21 cellular contexts compared by ENCODE assay signal in the genomic region with DNA sequence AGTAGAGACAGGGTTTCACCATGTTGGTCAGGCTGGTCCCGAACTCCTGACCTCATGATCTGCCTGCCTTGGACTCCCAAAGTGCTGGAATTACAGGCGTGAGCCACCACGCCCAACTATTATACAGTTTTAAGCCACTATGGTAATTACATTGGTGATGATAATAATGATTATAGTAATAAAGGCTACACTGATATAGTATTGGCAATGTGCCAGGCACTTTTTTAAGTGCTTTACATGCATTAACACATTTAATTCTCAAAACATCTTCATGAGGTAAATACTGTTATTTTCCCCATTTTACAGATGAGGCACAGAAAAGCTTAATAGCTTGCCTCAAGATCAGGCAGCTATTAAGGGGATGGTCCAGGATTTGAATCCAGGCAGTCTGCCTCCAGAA.
"Had no signal": no experiment of that assay in that cellular context is flagged by ENCODE, and none has a peak within 500 bp of the region (broad histone marks: within the 10 kb centered on the region; RNA-seq: fewer than 3 reads in every experiment).

No MANE protein-coding gene starts in this region.

- H3K27ac Mint-ChIP-seq: effector memory CD8-positive, alpha-beta T cell; naive thymus-derived CD4-positive, alpha-beta T cell; nephron; neural progenitor cell had no signal

- H3K4me3 Mint-ChIP-seq: effector memory CD8-positive, alpha-beta T cell; naive thymus-derived CD4-positive, alpha-beta T cell; nephron; neural progenitor cell had no signal

- H3K4me1 Mint-ChIP-seq: naive thymus-derived CD4-positive, alpha-beta T cell; nephron; neural progenitor cell had no signal

- H3K27me3 Mint-ChIP-seq: effector memory CD8-positive, alpha-beta T cell; naive thymus-derived CD4-positive, alpha-beta T cell; progenitor cell of endocrine pancreas had no signal

- DNase-seq: effector memory CD8-positive, alpha-beta T cell; erythroblast; esophagus squamous epithelium; gastrocnemius medialis; head of caudate nucleus; mammary epithelial cell; mesendoderm; midbrain; naive thymus-derived CD4-positive, alpha-beta T cell; stimulated activated CD4-positive, alpha-beta T cell treated with anti-CD3 and anti-CD28 coated beads, Interleukin-12 subunit alpha, Interleukin-12 subunit beta, amount 100 ng/mL, for 4 hours; stimulated activated CD4-positive, alpha-beta T cell treated with anti-CD3 and anti-CD28 coated beads, Interleukin-1b, Interleukin-23, amount 100 ng/mL, for 48 hours; stimulated activated CD4-positive, alpha-beta T cell treated with anti-CD3 and anti-CD28 coated beads, Interleukin-4, amount 100 ng/mL, for 1 hour; stimulated activated CD8-positive, alpha-beta memory T cell treated with anti-CD3 and anti-CD28 coated beads, Interleukin-4, amount 100 ng/mL, for 48 hours; stimulated activated naive CD4-positive, alpha-beta T cell treated with Interleukin-2 at 50 U/mL for 16 hours; stomach; thyroid gland; trophoblast cell had no signal

- H3K36me3 Mint-ChIP-seq: naive thymus-derived CD4-positive, alpha-beta T cell had no signal

- ATAC-seq: effector memory CD8-positive, alpha-beta T cell; gastrocnemius medialis; naive thymus-derived CD4-positive, alpha-beta T cell; sciatic nerve had no signal
